22 cellular contexts compared by ENCODE assay signal in the genomic region with DNA sequence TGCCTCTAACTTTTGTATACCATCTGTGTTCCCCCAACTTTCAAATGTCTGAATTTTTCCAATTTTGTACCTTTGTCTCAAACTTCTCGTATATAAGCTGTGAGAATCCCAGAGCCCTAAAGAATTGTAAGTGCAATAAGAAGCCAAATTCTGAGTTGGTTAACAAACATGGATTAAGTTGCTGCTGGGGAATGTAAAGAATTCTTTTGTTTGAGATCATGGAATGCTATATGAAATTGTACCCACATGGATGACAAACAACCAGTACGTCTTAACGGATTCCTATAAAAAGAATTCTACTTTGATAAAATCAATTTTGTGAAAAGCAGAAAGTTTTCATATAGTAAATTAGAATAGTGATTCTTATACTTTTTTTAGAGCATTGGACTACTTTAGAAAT.
DNase-seq lines count a peak whose midpoint lies in the region; ATAC-seq, FAIRE-seq and TF ChIP-seq lines count a peak whose summit lies in the region.
"Had no signal": no experiment of that assay in that cellular context is flagged by ENCODE, and none has a peak within 500 bp of the region (broad histone marks: within the 10 kb centered on the region; RNA-seq: fewer than 3 reads in every experiment).

No MANE protein-coding gene starts in this region.

- POLR2A ChIA-PET in SK-N-SH (lab: Yijun Ruan, JAX) = no interaction called here

- H3K79me2 ChIP-seq in SK-N-SH (ENCODE audit: insufficient read depth) = no peaks in the 10 kb centered on the region
- H3K79me2 ChIP-seq in neural progenitor cell (ENCODE audit: low read depth) = no peaks in the 10 kb centered on the region

- no peak for DNase-seq in SK-N-SH
- DNase-seq in chondrocyte (ENCODE audit: low spot score) = no peak
- peak; percentile 30 for DNase-seq in neural progenitor cell (ENCODE audit: low spot score)
- DNase-seq in right atrium auricular region (ENCODE audit: low spot score) = no peak
- DNase-seq in DMS114 treated with DMSO at 0.1 percent for 48 hours (lab: John Stamatoyannopoulos, UW; ENCODE audit: unreplicated experiment) = no peak
- DNase-seq in GM12892 (ENCODE audit: insufficient read length) = no peak
- DNase-seq: ACHN; CD4-positive, alpha-beta memory T cell; DMS153; Karpas-422; MV-4-11; NCI-H1105 treated with DMSO at 0.1 percent for 48 hours; NCI-H2081; NCI-H2171 treated with DMSO at 0.1 percent for 48 hours; NCI-H446; NCI-H526 had no signal

- no peak for TF ChIP-seq EP300 in SK-N-SH (IDR thresholded peaks at IDR 0.05; ENCODE audit: borderline replicate concordance in 1 of 2, low read depth in 1 of 2, low read length in 1 of 2)

- H3K27ac ChIP-seq in SK-N-SH (ENCODE audit: low read depth in 2 of 2, low read length in 1 of 2) (no peak overlapping the region), neural progenitor cell (no peak overlapping the region), right atrium auricular region (no peak overlapping the region)
- H3K27ac ChIP-seq: BLaER1 treated with 17β-estradiol and CSF1 and Interleukin-3, amounts not matched to agents 10 nM and 100 nM had no signal

- H3K9ac ChIP-seq in SK-N-SH = no peak overlapping the region
- H3K9ac ChIP-seq in neural progenitor cell = no peak overlapping the region
- H3K9ac ChIP-seq: BLaER1 treated with 17β-estradiol and CSF1 and Interleukin-3, amounts not matched to agents 10 nM and 100 nM had no signal

- H3K27me3 ChIP-seq in SK-N-SH (ENCODE audit: insufficient read depth) (no peaks in the 10 kb centered on the region), neural progenitor cell (no peaks in the 10 kb centered on the region), right atrium auricular region (no peaks in the 10 kb centered on the region)
- H3K27me3 ChIP-seq: BLaER1 treated with 17β-estradiol and CSF1 and Interleukin-3, amounts not matched to agents 10 nM and 100 nM had no signal

- H3F3A ChIP-seq in SK-N-SH (replicated peaks; ENCODE audit: insufficient read depth) = peaks cover 8% of the 10 kb centered on the region
- peaks cover 3% of the 10 kb centered on the region for H3F3A ChIP-seq in neural progenitor cell (ENCODE audit: low read depth)

- ATAC-seq in GM18907 (IDR thresholded peaks at IDR 0.05; ENCODE audit: unreplicated experiment) = no peak
- ATAC-seq: Right ventricle myocardium inferior had no signal

- H3K9me3 ChIP-seq in SK-N-SH = no peaks in the 10 kb centered on the region
- no peaks in the 10 kb centered on the region for H3K9me3 ChIP-seq in neural progenitor cell (ENCODE audit: low read depth)
- H3K9me3 ChIP-seq in right atrium auricular region = no peaks in the 10 kb centered on the region
- H3K9me3 ChIP-seq: BLaER1 treated with 17β-estradiol and CSF1 and Interleukin-3, amounts not matched to agents 10 nM and 100 nM had no signal

- TF ChIP-seq POLR2A in GM12892 (IDR thresholded peaks at IDR 0.05; ENCODE audit: low read depth, low read length) = no peak

- H3K4me1 ChIP-seq in SK-N-SH (ENCODE audit: control insufficient read depth in 1 of 2, insufficient read depth in 2 of 2, low read depth in 1 of 2, low read length in 1 of 2) = peaks cover 0 to 18% of the 10 kb centered on the region in 2 experiments; a peak in 1 of 4 replicates
- peaks cover 30% of the 10 kb centered on the region for H3K4me1 ChIP-seq in neural progenitor cell
- no peaks in the 10 kb centered on the region for H3K4me1 ChIP-seq in right atrium auricular region
- H3K4me1 ChIP-seq: BLaER1 treated with 17β-estradiol and CSF1 and Interleukin-3, amounts not matched to agents 10 nM and 100 nM had no signal

- no peak overlapping the region for H3K4me3 ChIP-seq in SK-N-SH (ENCODE audit: low read depth in 2 of 2, low read length in 1 of 2)
- H3K4me3 ChIP-seq in neural progenitor cell = no peak overlapping the region
- H3K4me3 ChIP-seq in right atrium auricular region = no peak overlapping the region
- H3K4me3 ChIP-seq: BLaER1 treated with 17β-estradiol and CSF1 and Interleukin-3, amounts not matched to agents 10 nM and 100 nM had no signal

- no peaks in the 10 kb centered on the region for H3K36me3 ChIP-seq in SK-N-SH (replicated peaks in 1 of 2; ENCODE audit: control insufficient read depth in 1 of 2, insufficient read depth in 2 of 2, low read length in 1 of 2)
- H3K36me3 ChIP-seq in neural progenitor cell = no peaks in the 10 kb centered on the region
- no peaks in the 10 kb centered on the region for H3K36me3 ChIP-seq in right atrium auricular region
- H3K36me3 ChIP-seq: BLaER1 treated with 17β-estradiol and CSF1 and Interleukin-3, amounts not matched to agents 10 nM and 100 nM had no signal

- H2AFZ ChIP-seq in SK-N-SH (ENCODE audit: low read depth) (no peak overlapping the region; the same call in 1 of the 2 replicates), neural progenitor cell (replicated peaks) (no peak overlapping the region)

- H3K27ac Mint-ChIP-seq in chondrocyte (ENCODE audit: unreplicated experiment) (peak overlapping the region; percentile 28), neural progenitor cell (no peak overlapping the region)
- H3K27ac Mint-ChIP-seq: CD4-positive, alpha-beta memory T cell had no signal

- peaks cover 71% of the 10 kb centered on the region for H3K4me1 Mint-ChIP-seq in chondrocyte (ENCODE audit: low read depth)
- H3K4me1 Mint-ChIP-seq in neural progenitor cell = peaks cover 22% of the 10 kb centered on the region
- H3K4me1 Mint-ChIP-seq: CD4-positive, alpha-beta memory T cell; IgD-negative memory B cell had no signal

- H3K9me3 Mint-ChIP-seq in chondrocyte (ENCODE audit: low read depth) = no peaks in the 10 kb centered on the region
- H3K9me3 Mint-ChIP-seq in neural progenitor cell = no peaks in the 10 kb centered on the region
- H3K9me3 Mint-ChIP-seq: IgD-negative memory B cell had no signal

- TF ChIP-seq CTCF in SK-N-SH (IDR thresholded peaks at IDR 0.05) (no peak), chondrocyte (IDR thresholded peaks at IDR 0.05) (no peak), neural progenitor cell (IDR thresholded peaks at IDR 0.05) (no peak), right atrium auricular region (IDR thresholded peaks at IDR 0.05) (no peak)

- WGBS in SK-N-SH (ENCODE audit: low lambda C conversion rate) = 48% methylated on average over 3 of the region's 3 CpGs

- no peaks in the 10 kb centered on the region for H3K9me2 ChIP-seq in SK-N-SH

- H3K4me2 ChIP-seq in SK-N-SH (no peak overlapping the region), neural progenitor cell (peak overlapping the region; percentile 28)
- H3K4me2 ChIP-seq: BLaER1 treated with 17β-estradiol and CSF1 and Interleukin-3, amounts not matched to agents 10 nM and 100 nM had no signal

- H3K36me3 Mint-ChIP-seq in chondrocyte (ENCODE audit: low read depth) (no peaks in the 10 kb centered on the region), neural progenitor cell (no peaks in the 10 kb centered on the region)
- H3K36me3 Mint-ChIP-seq: CD4-positive, alpha-beta memory T cell; IgD-negative memory B cell had no signal

- H4K20me1 ChIP-seq in SK-N-SH (ENCODE audit: insufficient read depth) (no peaks in the 10 kb centered on the region), neural progenitor cell (ENCODE audit: low read depth) (no peaks in the 10 kb centered on the region)
- H4K20me1 ChIP-seq: BLaER1 treated with 17β-estradiol and CSF1 and Interleukin-3, amounts not matched to agents 10 nM and 100 nM had no signal

- CTCF ChIA-PET in SK-N-SH (lab: Yijun Ruan, JAX) = interaction anchor here (0.9 to 1.2 kb wide), 3 partner anchors 22 to 33 kb away, joined by 3 to 6 read pairs (median 5); no protein-coding TSS in a partner anchor

- TF ChIP-seq RAD21 in SK-N-SH (IDR thresholded peaks at IDR 0.05; ENCODE audit: low read length) = no peak

- FAIRE-seq in GM12892 (lab: Jason Lieb, UNC) = no peak
- FAIRE-seq: GM18507, H54 had no signal

- H3K27me3 Mint-ChIP-seq in chondrocyte (ENCODE audit: low read depth) (no peaks in the 10 kb centered on the region), neural progenitor cell (ENCODE audit: insufficient read depth, low read depth) (no peaks in the 10 kb centered on the region)

- H3K4me3 Mint-ChIP-seq in chondrocyte (ENCODE audit: unreplicated experiment) (no peak overlapping the region), neural progenitor cell (no peak overlapping the region)
- H3K4me3 Mint-ChIP-seq: CD4-positive, alpha-beta memory T cell; IgD-negative memory B cell had no signal

TF ChIP-seq in SK-N-SH, 30 proteins besides CTCF, POLR2A, EP300 and RAD21 (continues in another document):
- TF ChIP-seq, protein P1, sequence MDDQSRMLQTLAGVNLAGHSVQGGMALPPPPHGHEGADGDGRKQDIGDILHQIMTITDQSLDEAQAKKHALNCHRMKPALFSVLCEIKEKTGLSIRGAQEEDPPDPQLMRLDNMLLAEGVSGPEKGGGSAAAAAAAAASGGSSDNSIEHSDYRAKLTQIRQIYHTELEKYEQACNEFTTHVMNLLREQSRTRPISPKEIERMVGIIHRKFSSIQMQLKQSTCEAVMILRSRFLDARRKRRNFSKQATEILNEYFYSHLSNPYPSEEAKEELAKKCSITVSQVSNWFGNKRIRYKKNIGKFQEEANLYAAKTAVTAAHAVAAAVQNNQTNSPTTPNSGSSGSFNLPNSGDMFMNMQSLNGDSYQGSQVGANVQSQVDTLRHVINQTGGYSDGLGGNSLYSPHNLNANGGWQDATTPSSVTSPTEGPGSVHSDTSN (IDR thresholded peaks at IDR 0.05) = no peak
- TF ChIP-seq NFIC (IDR thresholded peaks at IDR 0.05; ENCODE audit: borderline replicate concordance) (no peak), TCF12 (IDR thresholded peaks at IDR 0.05) (no peak), POLR2AphosphoS5 (IDR thresholded peaks at IDR 0.05; ENCODE audit: low read depth, low read length) (no peak), TEAD4 (IDR thresholded peaks at IDR 0.05; ENCODE audit: borderline replicate concordance, insufficient read depth) (0 out of 2 replicates have a peak, but pooled peaks have one; percentile 11), RXRA (IDR thresholded peaks at IDR 0.05; ENCODE audit: borderline replicate concordance, low read depth) (no peak)
- TF ChIP-seq, protein P2, sequence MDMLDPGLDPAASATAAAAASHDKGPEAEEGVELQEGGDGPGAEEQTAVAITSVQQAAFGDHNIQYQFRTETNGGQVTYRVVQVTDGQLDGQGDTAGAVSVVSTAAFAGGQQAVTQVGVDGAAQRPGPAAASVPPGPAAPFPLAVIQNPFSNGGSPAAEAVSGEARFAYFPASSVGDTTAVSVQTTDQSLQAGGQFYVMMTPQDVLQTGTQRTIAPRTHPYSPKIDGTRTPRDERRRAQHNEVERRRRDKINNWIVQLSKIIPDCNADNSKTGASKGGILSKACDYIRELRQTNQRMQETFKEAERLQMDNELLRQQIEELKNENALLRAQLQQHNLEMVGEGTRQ (IDR thresholded peaks at IDR 0.05; ENCODE audit: borderline replicate concordance, low read depth, low read length) = no peak
